ENCODE assay signal across 15 cellular contexts in the genomic region with DNA sequence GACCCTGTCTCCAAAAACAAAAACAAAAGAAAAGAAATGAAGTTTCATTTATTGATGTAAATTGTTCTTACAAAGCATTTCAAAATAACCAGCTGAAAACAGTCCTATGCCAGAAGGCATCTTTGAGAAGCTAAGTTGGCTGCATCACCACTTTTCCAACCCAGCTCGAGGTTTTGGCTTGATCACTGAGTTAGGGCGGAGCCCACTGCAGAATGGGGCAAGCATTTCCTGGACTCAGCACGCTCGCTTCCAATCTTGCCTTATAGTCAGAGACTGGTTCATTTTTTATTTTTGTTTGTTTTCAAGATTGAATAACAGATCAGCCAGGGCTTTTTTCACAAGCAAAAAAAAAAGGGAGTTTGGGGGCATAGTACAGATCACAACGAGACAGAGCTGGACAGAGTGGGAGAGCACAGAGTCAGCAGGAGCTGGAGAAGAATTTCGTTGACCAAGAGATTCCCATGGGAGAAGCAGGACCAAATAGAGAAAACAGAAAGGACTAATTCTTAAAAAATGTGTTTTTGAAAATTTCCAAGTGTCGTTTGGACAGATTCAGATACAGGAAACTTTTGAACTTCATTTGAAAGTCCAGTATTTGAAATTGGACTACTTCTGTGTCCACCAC. TPM values are rescaled to one million over a fixed set of nuclear protein-coding genes. Genes with fewer than 3 reads are reported as not detected.
DNase-seq lines count a peak whose midpoint lies in the region; ATAC-seq and TF ChIP-seq lines count a peak whose summit lies in the region.
"Had no signal": no experiment of that assay in that cellular context is flagged by ENCODE, and none has a peak within 500 bp of the region (broad histone marks: within the 10 kb centered on the region; RNA-seq: fewer than 3 reads in every experiment).

No MANE protein-coding gene starts in this region.

- 0 to 2% methylated on average over 7 of the region's 7 CpGs for WGBS in GM23248 (ENCODE audit: low coverage in 1 of 2, low lambda C conversion rate in 2 of 2, missing lambda C conversion rate in 2 of 2), 2 experiments

- DNase-seq in GM23248 (peak; percentile 95), fibroblast of mammary gland (ENCODE audit: low read depth) (peak; percentile 86), mucosa of descending colon (no peak), thoracic aorta (ENCODE audit: low spot score) (no peak), NCI-H748 treated with DMSO at 0.1 percent for 48 hours (lab: John Stamatoyannopoulos, UW) (no peak), NCI-H226 (no peak)
- no peak for DNase-seq in stimulated activated naive CD8-positive, alpha-beta T cell treated with anti-CD3 and anti-CD28 coated beads, Interleukin-15, amount 100 ng/mL, for 72 hours
- DNase-seq in activated CD4-positive, alpha-beta T cell treated with anti-CD3 and anti-CD28 coated beads, Interleukin-2, amount 50 U/mL, for 48 hours, result no peak
- DNase-seq: activated CD8-positive, alpha-beta T cell treated with anti-CD3 and anti-CD28 coated beads, Interleukin-2, amount 10 ng/mL, durations not matched to agents 7 days and 5 days; activated naive CD4-positive, alpha-beta T cell treated with anti-CD3 and anti-CD28 coated beads for 36 hours; foreskin melanocyte; NCI-H1092 treated with DMSO at 0.1 percent for 48 hours; NCI-H446; stimulated activated CD8-positive, alpha-beta memory T cell treated with anti-CD3 and anti-CD28 coated beads, Interleukin-4, amount 100 ng/mL, for 48 hours had no signal

- H3K27ac Mint-ChIP-seq in stimulated activated naive CD8-positive, alpha-beta T cell treated with anti-CD3 and anti-CD28 coated beads, Interleukin-15, amount 100 ng/mL, for 72 hours, result no peak overlapping the region
- H3K27ac Mint-ChIP-seq: activated CD8-positive, alpha-beta T cell treated with anti-CD3 and anti-CD28 coated beads, Interleukin-2, amount 10 ng/mL, durations not matched to agents 7 days and 5 days; activated naive CD4-positive, alpha-beta T cell treated with anti-CD3 and anti-CD28 coated beads for 36 hours had no signal

- no peak overlapping the region for H3K4me3 Mint-ChIP-seq in stimulated activated naive CD8-positive, alpha-beta T cell treated with anti-CD3 and anti-CD28 coated beads, Interleukin-15, amount 100 ng/mL, for 72 hours
- H3K4me3 Mint-ChIP-seq: activated CD8-positive, alpha-beta T cell treated with anti-CD3 and anti-CD28 coated beads, Interleukin-2, amount 10 ng/mL, durations not matched to agents 7 days and 5 days; activated naive CD4-positive, alpha-beta T cell treated with anti-CD3 and anti-CD28 coated beads for 36 hours; neural crest cell had no signal

- H3F3A ChIP-seq in GM23248 (ENCODE audit: insufficient read depth), result peaks cover 42% of the 10 kb centered on the region

- no peaks in the 10 kb centered on the region for H3K27me3 ChIP-seq in GM23248 (replicated peaks; ENCODE audit: insufficient read depth)
- no peaks in the 10 kb centered on the region for H3K27me3 ChIP-seq in thoracic aorta (replicated peaks; ENCODE audit: insufficient read depth)

- H2AFZ ChIP-seq in GM23248, result peak overlapping the region; percentile 79

- H3K4me3 ChIP-seq in GM23248, result peak overlapping the region; percentile 68
- no peak overlapping the region for H3K4me3 ChIP-seq in fibroblast of mammary gland (ENCODE audit: control insufficient read depth, low read depth, low read length)
- H3K4me3 ChIP-seq in mucosa of descending colon, result no peak overlapping the region
- peak overlapping the region; percentile 62 for H3K4me3 ChIP-seq in thoracic aorta

- H3K4me1 Mint-ChIP-seq in stimulated activated naive CD8-positive, alpha-beta T cell treated with anti-CD3 and anti-CD28 coated beads, Interleukin-15, amount 100 ng/mL, for 72 hours, result peaks cover 4% of the 10 kb centered on the region
- H3K4me1 Mint-ChIP-seq: neural crest cell had no signal

- H3K4me1 ChIP-seq in GM23248 (ENCODE audit: insufficient read depth) (peaks cover 41% of the 10 kb centered on the region), mucosa of descending colon (ENCODE audit: low read depth) (no peaks in the 10 kb centered on the region), thoracic aorta (ENCODE audit: control insufficient read depth in 1 of 2, low read depth in 2 of 2) (peaks cover 27 to 61% of the 10 kb centered on the region in 2 donors)

- TF ChIP-seq CTCF in fibroblast of mammary gland (conservative IDR thresholded peaks at IDR 0.05; ENCODE audit: control insufficient read depth, insufficient read depth, low read depth, low read length), result no peak
- no peak for TF ChIP-seq CTCF in mucosa of descending colon (IDR thresholded peaks at IDR 0.05)
- no peak for TF ChIP-seq CTCF in thoracic aorta (IDR thresholded peaks at IDR 0.05)

- ATAC-seq in mucosa of descending colon, result peak; percentile 47
- ATAC-seq in thoracic aorta (ENCODE audit: insufficient number of reproducible peaks, low FRiP score, low read depth), result peak; percentile 63
- no peak for ATAC-seq in stimulated activated naive CD8-positive, alpha-beta T cell treated with anti-CD3 and anti-CD28 coated beads, Interleukin-15, amount 100 ng/mL, for 72 hours
- ATAC-seq: activated CD8-positive, alpha-beta T cell treated with anti-CD3 and anti-CD28 coated beads, Interleukin-2, amount 10 ng/mL, durations not matched to agents 7 days and 5 days had no signal

- no peaks in the 10 kb centered on the region for H3K9me2 ChIP-seq in GM23248 (ENCODE audit: insufficient read depth)

- no peaks in the 10 kb centered on the region for H3K79me2 ChIP-seq in GM23248 (ENCODE audit: insufficient read depth)

- intact Hi-C loops in mucosa of descending colon (cut with DNase I, micrococcal nuclease), result no loop called here

- in situ Hi-C loops in GM23248 (cut with MboI), result no loop called here

- H3K4me2 ChIP-seq in GM23248 (ENCODE audit: unreplicated experiment), result peak overlapping the region; percentile 93

- no peaks in the 10 kb centered on the region for H3K9me3 ChIP-seq in GM23248 (ENCODE audit: low read depth)
- no peaks in the 10 kb centered on the region for H3K9me3 ChIP-seq in mucosa of descending colon
- no peaks in the 10 kb centered on the region for H3K9me3 ChIP-seq in thoracic aorta

- H3K27ac ChIP-seq in GM23248 (peak overlapping the region; percentile 94), thoracic aorta (peak overlapping the region; percentile 87)

- H3K27me3 Mint-ChIP-seq in stimulated activated naive CD8-positive, alpha-beta T cell treated with anti-CD3 and anti-CD28 coated beads, Interleukin-15, amount 100 ng/mL, for 72 hours, result peaks cover 49% of the 10 kb centered on the region

- peak overlapping the region; percentile 79 for H3K9ac ChIP-seq in GM23248

- H3K9me3 Mint-ChIP-seq in stimulated activated naive CD8-positive, alpha-beta T cell treated with anti-CD3 and anti-CD28 coated beads, Interleukin-15, amount 100 ng/mL, for 72 hours, result peaks cover 13 to 22% of the 10 kb centered on the region in 2 donors

- H4K20me1 ChIP-seq in GM23248 (ENCODE audit: insufficient read depth), result no peaks in the 10 kb centered on the region

- H3K36me3 ChIP-seq in GM23248 (ENCODE audit: low read depth) (no peaks in the 10 kb centered on the region), mucosa of descending colon (ENCODE audit: low read depth) (no peaks in the 10 kb centered on the region), thoracic aorta (no peaks in the 10 kb centered on the region)

RNA-seq across cellular contexts. Expression of a gene that starts 23.5 kb away (rescaled TPM):
- 1,783 and 1,897 TPM in 2 replicates for total RNA-seq in GM23248 (2014; rRNA removed; shearing (Covaris generic))
- 685 and 707 TPM in 2 replicates for polyA plus RNA-seq in GM23248 (2016; fragmentation: Nextera tagmentation; extraction: Ambion mirVana)
- 100 to 1,000 TPM in 2 of 3 donors, 10 to 100 TPM in 1; 45.0 to 663 (median 114) TPM for total RNA-seq in mucosa of descending colon
- total RNA-seq in thoracic aorta, result 1,000 to 10,000 TPM in 1 of 2 donors, 100 to 1,000 TPM in 1; 814 to 1,189 TPM

Comparison
In these comparisons a context has a peak if more than half of its experiments do, and no peak if none do; other contexts are left out.
1. DNase-seq: peak in GM23248 (single experiment) and fibroblast of mammary gland (single experiment); none in mucosa of descending colon (0 of 3), thoracic aorta (single experiment), NCI-H748 treated with DMSO at 0.1 percent for 48 hours (single experiment), stimulated activated naive CD8-positive, alpha-beta T cell treated with anti-CD3 and anti-CD28 coated beads, Interleukin-15, amount 100 ng/mL, for 72 hours (0 of 2), NCI-H226 (single experiment) and activated CD4-positive, alpha-beta T cell treated with anti-CD3 and anti-CD28 coated beads, Interleukin-2, amount 50 U/mL, for 48 hours (0 of 2).
2. H3K4me3 ChIP-seq: peak in GM23248 (single experiment) and thoracic aorta (single experiment); none in fibroblast of mammary gland (single experiment) and mucosa of descending colon (single experiment).